Comparison of ENCODE assay signal across 1 cellular context in genomic region chr6:155414049-155414448, GRCh38.
TF ChIP-seq lines count a peak whose summit lies in the region.

No MANE protein-coding gene starts in this region.

TF ChIP-seq in HepG2, 621 proteins besides CTCF, POLR2A, EP300 and RAD21 (continued from another document and continues in another):
- no peak for TF ChIP-seq ZXDC (CRISPR knock-in tag; IDR thresholded peaks at IDR 0.05)
- TF ChIP-seq SNAPC2 (CRISPR knock-in tag; IDR thresholded peaks at IDR 0.05): 0 out of 2 replicates have a peak, but pooled peaks have one; percentile 46
- TF ChIP-seq ZNF367 (CRISPR knock-in tag; IDR thresholded peaks at IDR 0.05; ENCODE audit: borderline replicate concordance): no peak
- 0 out of 2 replicates have a peak, but pooled peaks have one; percentile 31 for TF ChIP-seq MXD4 (CRISPR knock-in tag; IDR thresholded peaks at IDR 0.05)
- TF ChIP-seq NFIB (CRISPR knock-in tag; IDR thresholded peaks at IDR 0.05; ENCODE audit: borderline replicate concordance): no peak
- TF ChIP-seq BHLHE40 (IDR thresholded peaks at IDR 0.05; ENCODE audit: low read length): no peak
- TF ChIP-seq ZKSCAN8 (CRISPR knock-in tag; IDR thresholded peaks at IDR 0.05; ENCODE audit: borderline replicate concordance): peak; percentile 58; the same call in 1 of the 2 replicates
- peak; percentile 49; the same call in 1 of the 2 replicates for TF ChIP-seq HNF4G (IDR thresholded peaks at IDR 0.05; ENCODE audit: borderline replicate concordance, low read depth, low read length)
- TF ChIP-seq HNF4G (CRISPR knock-in tag; IDR thresholded peaks at IDR 0.05; ENCODE audit: borderline replicate concordance, low read depth): no peak
- no peak for TF ChIP-seq U2AF1 (optimal IDR thresholded peaks at IDR 0.05; ENCODE audit: low read depth, low read length)
- no peak for TF ChIP-seq ZNF143 (CRISPR knock-in tag; IDR thresholded peaks at IDR 0.05)
- no peak for TF ChIP-seq ZNF562 (CRISPR knock-in tag; IDR thresholded peaks at IDR 0.05; ENCODE audit: borderline replicate concordance)
- TF ChIP-seq TBP (CRISPR knock-in tag; IDR thresholded peaks at IDR 0.05): no peak
- TF ChIP-seq, protein P1, sequence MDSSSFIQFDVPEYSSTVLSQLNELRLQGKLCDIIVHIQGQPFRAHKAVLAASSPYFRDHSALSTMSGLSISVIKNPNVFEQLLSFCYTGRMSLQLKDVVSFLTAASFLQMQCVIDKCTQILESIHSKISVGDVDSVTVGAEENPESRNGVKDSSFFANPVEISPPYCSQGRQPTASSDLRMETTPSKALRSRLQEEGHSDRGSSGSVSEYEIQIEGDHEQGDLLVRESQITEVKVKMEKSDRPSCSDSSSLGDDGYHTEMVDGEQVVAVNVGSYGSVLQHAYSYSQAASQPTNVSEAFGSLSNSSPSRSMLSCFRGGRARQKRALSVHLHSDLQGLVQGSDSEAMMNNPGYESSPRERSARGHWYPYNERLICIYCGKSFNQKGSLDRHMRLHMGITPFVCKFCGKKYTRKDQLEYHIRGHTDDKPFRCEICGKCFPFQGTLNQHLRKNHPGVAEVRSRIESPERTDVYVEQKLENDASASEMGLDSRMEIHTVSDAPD (CRISPR knock-in tag; IDR thresholded peaks at IDR 0.05): no peak
- no peak for TF ChIP-seq FOXM1 (CRISPR knock-in tag; IDR thresholded peaks at IDR 0.05)
- TF ChIP-seq, protein P2, sequence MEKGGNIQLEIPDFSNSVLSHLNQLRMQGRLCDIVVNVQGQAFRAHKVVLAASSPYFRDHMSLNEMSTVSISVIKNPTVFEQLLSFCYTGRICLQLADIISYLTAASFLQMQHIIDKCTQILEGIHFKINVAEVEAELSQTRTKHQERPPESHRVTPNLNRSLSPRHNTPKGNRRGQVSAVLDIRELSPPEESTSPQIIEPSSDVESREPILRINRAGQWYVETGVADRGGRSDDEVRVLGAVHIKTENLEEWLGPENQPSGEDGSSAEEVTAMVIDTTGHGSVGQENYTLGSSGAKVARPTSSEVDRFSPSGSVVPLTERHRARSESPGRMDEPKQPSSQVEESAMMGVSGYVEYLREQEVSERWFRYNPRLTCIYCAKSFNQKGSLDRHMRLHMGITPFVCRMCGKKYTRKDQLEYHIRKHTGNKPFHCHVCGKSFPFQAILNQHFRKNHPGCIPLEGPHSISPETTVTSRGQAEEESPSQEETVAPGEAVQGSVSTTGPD (CRISPR knock-in tag; IDR thresholded peaks at IDR 0.05): no peak
- no peak for TF ChIP-seq ATF1 (CRISPR knock-in tag; IDR thresholded peaks at IDR 0.05)
- no peak for TF ChIP-seq CENPT (CRISPR knock-in tag; IDR thresholded peaks at IDR 0.05; ENCODE audit: low read depth)
- TF ChIP-seq GPN1 (CRISPR knock-in tag; IDR thresholded peaks at IDR 0.05; ENCODE audit: borderline replicate concordance): no peak
- TF ChIP-seq RELA (CRISPR knock-in tag; IDR thresholded peaks at IDR 0.05): no peak
- TF ChIP-seq, protein P3, sequence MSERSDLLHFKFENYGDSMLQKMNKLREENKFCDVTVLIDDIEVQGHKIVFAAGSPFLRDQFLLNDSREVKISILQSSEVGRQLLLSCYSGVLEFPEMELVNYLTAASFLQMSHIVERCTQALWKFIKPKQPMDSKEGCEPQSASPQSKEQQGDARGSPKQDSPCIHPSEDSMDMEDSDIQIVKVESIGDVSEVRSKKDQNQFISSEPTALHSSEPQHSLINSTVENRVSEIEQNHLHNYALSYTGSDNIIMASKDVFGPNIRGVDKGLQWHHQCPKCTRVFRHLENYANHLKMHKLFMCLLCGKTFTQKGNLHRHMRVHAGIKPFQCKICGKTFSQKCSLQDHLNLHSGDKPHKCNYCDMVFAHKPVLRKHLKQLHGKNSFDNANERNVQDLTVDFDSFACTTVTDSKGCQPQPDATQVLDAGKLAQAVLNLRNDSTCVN (CRISPR knock-in tag; IDR thresholded peaks at IDR 0.05; ENCODE audit: borderline replicate concordance): no peak
- 0 out of 2 replicates have a peak, but pooled peaks have one; percentile 6 for TF ChIP-seq CEBPG (CRISPR knock-in tag; IDR thresholded peaks at IDR 0.05)
- TF ChIP-seq ERF (CRISPR knock-in tag; IDR thresholded peaks at IDR 0.05): 0 out of 2 replicates have a peak, but pooled peaks have one; percentile 22
- TF ChIP-seq SMAD3 (CRISPR knock-in tag; IDR thresholded peaks at IDR 0.05): no peak
- no peak for TF ChIP-seq CCAR2 (optimal IDR thresholded peaks at IDR 0.05; ENCODE audit: low read depth, low read length)
- no peak for TF ChIP-seq MTERF4 (CRISPR knock-in tag; IDR thresholded peaks at IDR 0.05)
- peak; percentile 66 for TF ChIP-seq HDAC2 (CRISPR knock-in tag; IDR thresholded peaks at IDR 0.05)
- TF ChIP-seq SMARCE1 (IDR thresholded peaks at IDR 0.05; ENCODE audit: borderline replicate concordance): no peak
- TF ChIP-seq, protein P4, sequence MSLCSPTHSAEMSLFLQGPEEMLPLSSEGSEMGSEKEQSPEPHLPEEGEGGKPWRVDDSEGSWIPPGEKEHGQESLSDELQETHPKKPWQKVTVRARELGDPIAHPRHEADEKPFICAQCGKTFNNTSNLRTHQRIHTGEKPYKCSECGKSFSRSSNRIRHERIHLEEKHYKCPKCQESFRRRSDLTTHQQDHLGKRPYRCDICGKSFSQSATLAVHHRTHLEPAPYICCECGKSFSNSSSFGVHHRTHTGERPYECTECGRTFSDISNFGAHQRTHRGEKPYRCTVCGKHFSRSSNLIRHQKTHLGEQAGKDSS (CRISPR knock-in tag; IDR thresholded peaks at IDR 0.05; ENCODE audit: borderline replicate concordance, low read depth): no peak
- no peak for TF ChIP-seq ONECUT2 (CRISPR knock-in tag; IDR thresholded peaks at IDR 0.05)
- TF ChIP-seq MAFG (CRISPR knock-in tag; IDR thresholded peaks at IDR 0.05): no peak
- TF ChIP-seq KDM6A (CRISPR knock-in tag; IDR thresholded peaks at IDR 0.05; ENCODE audit: low read depth): peak; percentile 63; the same call in 1 of the 2 replicates
- TF ChIP-seq FOXP1 (IDR thresholded peaks at IDR 0.05): no peak
- peak; percentile 14; the same call in 1 of the 2 replicates for TF ChIP-seq FOXP1 (CRISPR knock-in tag; IDR thresholded peaks at IDR 0.05)
- TF ChIP-seq SSRP1 (CRISPR knock-in tag; IDR thresholded peaks at IDR 0.05): no peak
- no peak for TF ChIP-seq ZMYM2 (CRISPR knock-in tag; IDR thresholded peaks at IDR 0.05)
- TF ChIP-seq HMG20A (CRISPR knock-in tag; IDR thresholded peaks at IDR 0.05; ENCODE audit: borderline replicate concordance): peak; percentile 83
- no peak for TF ChIP-seq PHF21A (CRISPR knock-in tag; IDR thresholded peaks at IDR 0.05)
- no peak for TF ChIP-seq AKNA (CRISPR knock-in tag; IDR thresholded peaks at IDR 0.05; ENCODE audit: borderline replicate concordance)
- no peak for TF ChIP-seq ZNF556 (CRISPR knock-in tag; IDR thresholded peaks at IDR 0.05; ENCODE audit: borderline replicate concordance)
- TF ChIP-seq REPIN1 (CRISPR knock-in tag; IDR thresholded peaks at IDR 0.05; ENCODE audit: borderline replicate concordance, low read depth): 0 out of 2 replicates have a peak, but pooled peaks have one; percentile 23
- TF ChIP-seq ZNF350 (CRISPR knock-in tag; IDR thresholded peaks at IDR 0.05; ENCODE audit: borderline replicate concordance, low read depth): no peak
- no peak for TF ChIP-seq MTF1 (CRISPR knock-in tag; IDR thresholded peaks at IDR 0.05)
- TF ChIP-seq ZNF557 (CRISPR knock-in tag; IDR thresholded peaks at IDR 0.05): no peak
- TF ChIP-seq ZSCAN5A (CRISPR knock-in tag; IDR thresholded peaks at IDR 0.05; ENCODE audit: borderline replicate concordance): no peak
- no peak for TF ChIP-seq ZFP41 (CRISPR knock-in tag; IDR thresholded peaks at IDR 0.05; ENCODE audit: borderline replicate concordance)
- 0 out of 2 replicates have a peak, but pooled peaks have one; percentile 15 for TF ChIP-seq RBFOX2 (IDR thresholded peaks at IDR 0.05; ENCODE audit: low read depth, low read length)
- TF ChIP-seq, protein P5, sequence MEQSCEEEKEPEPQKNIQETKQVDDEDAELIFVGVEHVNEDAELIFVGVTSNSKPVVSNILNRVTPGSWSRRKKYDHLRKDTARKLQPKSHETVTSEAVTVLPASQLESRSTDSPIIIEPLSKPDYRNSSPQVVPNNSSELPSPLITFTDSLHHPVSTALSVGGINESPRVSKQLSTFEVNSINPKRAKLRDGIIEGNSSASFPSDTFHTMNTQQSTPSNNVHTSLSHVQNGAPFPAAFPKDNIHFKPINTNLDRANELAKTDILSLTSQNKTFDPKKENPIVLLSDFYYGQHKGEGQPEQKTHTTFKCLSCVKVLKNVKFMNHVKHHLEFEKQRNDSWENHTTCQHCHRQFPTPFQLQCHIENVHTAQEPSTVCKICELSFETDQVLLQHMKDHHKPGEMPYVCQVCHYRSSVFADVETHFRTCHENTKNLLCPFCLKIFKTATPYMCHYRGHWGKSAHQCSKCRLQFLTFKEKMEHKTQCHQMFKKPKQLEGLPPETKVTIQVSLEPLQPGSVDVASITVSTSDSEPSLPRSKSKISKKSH (CRISPR knock-in tag; IDR thresholded peaks at IDR 0.05; ENCODE audit: borderline replicate concordance): no peak
- no peak for TF ChIP-seq NFE2 (CRISPR knock-in tag; IDR thresholded peaks at IDR 0.05)
- TF ChIP-seq PHF20 (CRISPR knock-in tag; IDR thresholded peaks at IDR 0.05): no peak
- TF ChIP-seq NR3C1 (CRISPR knock-in tag; IDR thresholded peaks at IDR 0.05): no peak
- TF ChIP-seq MXD3 (CRISPR knock-in tag; IDR thresholded peaks at IDR 0.05): no peak
- TF ChIP-seq ZNF235 (CRISPR knock-in tag; IDR thresholded peaks at IDR 0.05; ENCODE audit: borderline replicate concordance): no peak
- TF ChIP-seq ZNF12 (CRISPR knock-in tag; IDR thresholded peaks at IDR 0.05): no peak
- TF ChIP-seq SALL1 (CRISPR knock-in tag; IDR thresholded peaks at IDR 0.05): no peak
- no peak for TF ChIP-seq ZNF501 (CRISPR knock-in tag; IDR thresholded peaks at IDR 0.05)
- no peak for TF ChIP-seq TGIF2 (CRISPR knock-in tag; IDR thresholded peaks at IDR 0.05)
